In the genomic region with DNA sequence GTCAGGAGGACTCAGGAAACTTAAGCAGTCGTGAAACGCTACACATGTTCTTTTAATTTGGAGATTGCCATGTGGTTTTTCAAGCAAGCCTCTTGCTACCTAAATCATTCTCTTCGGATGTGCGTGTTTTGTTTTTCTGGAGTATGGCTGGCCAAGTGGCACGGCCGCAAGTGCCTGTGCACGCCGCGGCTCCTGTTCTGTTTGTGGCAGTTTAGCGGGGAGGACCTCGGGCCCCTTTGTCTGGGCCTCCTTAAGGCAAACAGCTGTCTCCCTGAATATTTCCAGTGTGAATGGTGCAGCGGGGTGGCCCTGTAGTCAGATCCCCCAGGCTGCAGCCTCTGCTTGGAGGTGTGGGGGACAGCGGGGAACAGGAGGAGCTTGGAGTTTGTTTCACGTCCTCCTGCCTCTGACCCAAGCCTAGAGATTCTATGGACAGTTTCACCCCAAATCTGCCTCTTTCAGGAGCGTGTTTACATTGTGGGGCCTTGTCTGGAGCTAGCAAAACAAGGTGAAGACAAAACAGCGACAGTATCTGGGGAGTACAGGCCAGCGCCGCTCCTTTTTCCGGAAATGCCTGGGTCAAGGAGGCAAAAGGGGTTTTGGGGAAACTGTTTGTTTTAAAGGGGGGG, we compare ENCODE assay signal across 8 cellular contexts. TPM values are rescaled to one million over a fixed set of nuclear protein-coding genes. Genes with fewer than 3 reads are reported as not detected.
DNase-seq lines count a peak whose midpoint lies in the region; ATAC-seq and TF ChIP-seq lines count a peak whose summit lies in the region.

No MANE protein-coding gene starts in this region.

- H3K36me3 Mint-ChIP-seq in Caco-2 (ENCODE audit: insufficient read depth, unreplicated experiment) (peaks cover 15% of the 10 kb centered on the region), brain (no peaks in the 10 kb centered on the region)

- ATAC-seq in right lobe of liver (peak in 1 of 4 donors; percentile 4), upper lobe of right lung (no peak), HG03108 (IDR thresholded peaks at IDR 0.05; ENCODE audit: unreplicated experiment) (no peak), HG03457 (IDR thresholded peaks at IDR 0.05; ENCODE audit: unreplicated experiment) (no peak)

- no peaks in the 10 kb centered on the region for H3K27me3 Mint-ChIP-seq in Caco-2 (ENCODE audit: insufficient read depth, unreplicated experiment)
- H3K27me3 Mint-ChIP-seq in brain = peaks cover 8% of the 10 kb centered on the region

- H3K9me2 ChIP-seq in OCI-LY7 (ENCODE audit: insufficient read depth, low read length) = no peaks in the 10 kb centered on the region

- H3K4me1 ChIP-seq in Caco-2 (peaks cover 22% of the 10 kb centered on the region), right lobe of liver (peaks cover 0 to 30% (median 16%) of the 10 kb centered on the region in 4 donors), upper lobe of right lung (peaks cover 42% of the 10 kb centered on the region), OCI-LY7 (ENCODE audit: insufficient read depth, low read length, poor library complexity, severe bottlenecking) (no peaks in the 10 kb centered on the region)

- no peak for TF ChIP-seq CTCF in Caco-2 (IDR thresholded peaks at IDR 0.05; ENCODE audit: insufficient read depth in 1 of 2, low read depth in 1 of 2, low read length in 1 of 2, severe bottlenecking in 1 of 2, unreplicated experiment in 1 of 2)
- no peak for TF ChIP-seq CTCF in brain (conservative IDR thresholded peaks at IDR 0.05)
- TF ChIP-seq CTCF in right lobe of liver (IDR thresholded peaks at IDR 0.05) = no peak
- no peak for TF ChIP-seq CTCF in upper lobe of right lung (IDR thresholded peaks at IDR 0.05)
- no peak for TF ChIP-seq CTCF in OCI-LY7 (conservative IDR thresholded peaks at IDR 0.05; ENCODE audit: low read length)

- POLR2A ChIA-PET in Caco-2 (lab: Charles Lee) (interaction anchor here (0.8 to 1.6 kb wide), 4 partner anchors 11 to 29 kb away, joined by 3 to 17 read pairs (median 4); no protein-coding TSS in a partner anchor), OCI-LY7 (lab: Charles Lee) (no interaction called here)

- no peak overlapping the region for H3K4me2 ChIP-seq in OCI-LY7 (ENCODE audit: low read length)

- no peaks in the 10 kb centered on the region for H4K20me1 ChIP-seq in OCI-LY7 (ENCODE audit: insufficient read depth, low read length)

- H3K9me3 Mint-ChIP-seq in Caco-2 (ENCODE audit: unreplicated experiment) (no peaks in the 10 kb centered on the region), brain (peaks cover 0 to 7% (median 0%) of the 10 kb centered on the region in 5 experiments)

- H3K27ac Mint-ChIP-seq in Caco-2 (ENCODE audit: unreplicated experiment) (peak overlapping the region; percentile 89), brain (peak overlapping the region; percentile 97 to 98 (median 97))

- intact Hi-C loops in Caco-2 (cut with micrococcal nuclease; ENCODE audit: unreplicated experiment) = loop anchor here (1.0 kb wide), 2 partner anchors 29 to 67 kb away; no protein-coding TSS in a partner anchor
- intact Hi-C loops in right lobe of liver (cut with DNase I) = loop anchor here in 1 of 2 donors (10.0 kb wide), 1 partner anchor 71 kb away; no protein-coding TSS in a partner anchor
- intact Hi-C loops in upper lobe of right lung (cut with DNase I) = loop anchor here (10.0 kb wide), 1 partner anchor 71 kb away; no protein-coding TSS in a partner anchor
- intact Hi-C loops in OCI-LY7 (cut with micrococcal nuclease; ENCODE audit: unreplicated experiment) = no loop called here

- no peak for TF ChIP-seq POLR2A in right lobe of liver (IDR thresholded peaks at IDR 0.05)

- H3K4me3 Mint-ChIP-seq in Caco-2 (ENCODE audit: unreplicated experiment) (peak overlapping the region; percentile 91), brain (peak overlapping the region; percentile 94 to 98 (median 97))

- H2AFZ ChIP-seq in OCI-LY7 (ENCODE audit: low read length) = no peak overlapping the region

- H3K4me3 ChIP-seq in Caco-2 (ENCODE audit: low read depth, low read length) = peak overlapping the region; percentile 89
- peak overlapping the region; percentile 67 to 75 (median 74) for H3K4me3 ChIP-seq in right lobe of liver
- H3K4me3 ChIP-seq in upper lobe of right lung = peak overlapping the region; percentile 68
- H3K4me3 ChIP-seq in OCI-LY7 (ENCODE audit: low read depth, low read length, poor library complexity, severe bottlenecking) = no peak overlapping the region

- H3K27ac ChIP-seq in right lobe of liver = peak overlapping the region; percentile 93 to 95 (median 94)
- peak overlapping the region; percentile 78 for H3K27ac ChIP-seq in upper lobe of right lung
- no peak overlapping the region for H3K27ac ChIP-seq in OCI-LY7 (ENCODE audit: low read depth, low read length, poor library complexity, severe bottlenecking)

- WGBS in right lobe of liver (ENCODE audit: insufficient coverage, low coverage, low lambda C conversion rate, missing lambda C conversion rate) = 10% methylated on average over 19 of the region's 19 CpGs

- no peaks in the 10 kb centered on the region for H3K27me3 ChIP-seq in Caco-2 (replicated peaks; ENCODE audit: control insufficient read depth, insufficient read depth, low read length)
- no peaks in the 10 kb centered on the region for H3K27me3 ChIP-seq in right lobe of liver
- H3K27me3 ChIP-seq in upper lobe of right lung = no peaks in the 10 kb centered on the region

- H3K9me3 ChIP-seq in Caco-2 = no peaks in the 10 kb centered on the region
- H3K9me3 ChIP-seq in right lobe of liver = no peaks in the 10 kb centered on the region
- no peaks in the 10 kb centered on the region for H3K9me3 ChIP-seq in upper lobe of right lung
- no peaks in the 10 kb centered on the region for H3K9me3 ChIP-seq in OCI-LY7 (ENCODE audit: low read length)

- TSS peak; percentile 48 for BruUV-seq in Caco-2 (replicated peaks; lab: Mats Ljungman, UMichigan)
- no TSS peak for BruUV-seq in OCI-LY7 (replicated peaks; lab: Mats Ljungman, UMichigan)

- H3K36me3 ChIP-seq in Caco-2 (ENCODE audit: control insufficient read depth, insufficient read depth, low read length) (no peaks in the 10 kb centered on the region), right lobe of liver (no peaks in the 10 kb centered on the region), upper lobe of right lung (no peaks in the 10 kb centered on the region), OCI-LY7 (ENCODE audit: insufficient read depth, low read length) (no peaks in the 10 kb centered on the region)

- CTCF ChIA-PET in Caco-2 (lab: Charles Lee) (interaction anchor here (0.6 to 2.4 kb wide), 4 partner anchors 15 to 288 kb away, joined by 3 to 14 read pairs (median 4); partner anchors contain the start of gene C11orf24), OCI-LY7 (lab: Charles Lee; ENCODE audit: unreplicated experiment) (no interaction called here)

- peaks cover 44% of the 10 kb centered on the region for H3K4me1 Mint-ChIP-seq in Caco-2 (ENCODE audit: low read depth, unreplicated experiment)
- H3K4me1 Mint-ChIP-seq in brain = peaks cover 39% of the 10 kb centered on the region

- DNase-seq in Caco-2 (peak; percentile 63 to 64), Kasumi-1 (lab: John Stamatoyannopoulos, UW) (peak; percentile 20 to 28), right lobe of liver (no peak), upper lobe of right lung (peak; percentile 66), OCI-LY7 (ENCODE audit: low spot score) (no peak)

- H3K79me2 ChIP-seq in OCI-LY7 (ENCODE audit: insufficient read depth, low read depth, low read length) = no peaks in the 10 kb centered on the region

RNA-seq across cellular contexts. Expression of gene LRP5, which starts 1.3 kb away (rescaled TPM):
- total RNA-seq in Caco-2 (2022) (94.3 TPM in 2 replicates), right lobe of liver (100 to 1,000 TPM in 2 of 6 experiments, 10 to 100 TPM in 4; 74.4 to 120 (median 88.2) TPM), upper lobe of right lung (101 TPM), OCI-LY7 (2022) (0.26 TPM in 1 of 2 replicates, not detected in the other)
- polyA plus RNA-seq in brain (ENCODE audit: insufficient read depth, low read depth, low replicate concordance) = 27.2 TPM
- 0.59 and 0.60 TPM in 2 replicates for total RNA-seq in OCI-LY7 (2014; rRNA removed; shearing (Covaris generic))

RNA-seq across cellular contexts. Expression of gene C11orf24, which starts 41.9 kb away (rescaled TPM):
- total RNA-seq in Caco-2 (2022) (79.8 and 83.2 TPM in 2 replicates), right lobe of liver (10 to 100 TPM; 39.4 to 70.9 (median 62.4) TPM), upper lobe of right lung (26.7 TPM), OCI-LY7 (2022) (94.1 and 114 TPM in 2 replicates)
- 23.2 TPM for polyA plus RNA-seq in brain (ENCODE audit: insufficient read depth, low read depth, low replicate concordance)
- total RNA-seq in OCI-LY7 (2014; rRNA removed; shearing (Covaris generic)) = 53.9 and 81.1 TPM in 2 replicates

Comparison
In these comparisons a context has a peak if more than half of its experiments do, and no peak if none do; other contexts are left out.
1. DNase-seq: peak in Caco-2 (2 of 2), Kasumi-1 (2 of 2) and upper lobe of right lung (single experiment); none in right lobe of liver (0 of 3) and OCI-LY7 (single experiment).
2. RNA of gene LRP5, which starts 1.3 kb away (total RNA-seq): 101 TPM in upper lobe of right lung (single experiment), 94.3 TPM in Caco-2 and 74.4 to 120 TPM in right lobe of liver; 0.26 to 0.60 TPM in OCI-LY7; every median in the first group is over 10 times any median in the second.